Comparison of ENCODE assay signal across 16 cellular contexts in the genomic region with DNA sequence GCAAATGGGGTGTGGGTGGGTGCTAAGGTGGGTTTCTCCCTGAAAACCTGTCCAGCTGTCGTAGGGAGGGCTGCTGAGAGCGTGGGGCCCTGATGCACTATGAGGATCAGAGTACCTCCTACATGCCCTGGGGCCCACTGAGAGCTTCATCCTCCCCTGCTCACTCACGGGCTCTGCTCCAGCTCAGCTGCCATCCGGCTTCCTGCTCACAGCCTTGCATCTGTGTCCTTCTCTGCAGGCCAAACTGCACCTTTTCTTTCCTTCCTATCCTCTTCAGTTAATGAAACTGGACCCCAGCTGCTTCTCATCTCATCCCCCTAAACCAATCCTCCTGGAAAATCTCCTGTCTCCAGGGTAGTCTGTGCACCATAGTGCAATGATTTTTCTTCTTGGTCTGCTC. TPM values are rescaled to one million over a fixed set of nuclear protein-coding genes. Genes with fewer than 3 reads are reported as not detected.
DNase-seq lines count a peak whose midpoint lies in the region; ATAC-seq and TF ChIP-seq lines count a peak whose summit lies in the region.
"Had no signal": no experiment of that assay in that cellular context is flagged by ENCODE, and none has a peak within 500 bp of the region (broad histone marks: within the 10 kb centered on the region; RNA-seq: fewer than 3 reads in every experiment).

No MANE protein-coding gene starts in this region.

- no peak overlapping the region for H2AFZ ChIP-seq in osteoblast (ENCODE audit: low read length)

- H4K20me1 ChIP-seq in osteoblast (ENCODE audit: insufficient read depth, low read length) = no peaks in the 10 kb centered on the region
- H4K20me1 ChIP-seq: BLaER1 had no signal

- intact Hi-C loops in psoas muscle (cut with DNase I) = no loop called here

- H3K4me3 ChIP-seq in osteoblast (ENCODE audit: insufficient read depth, low read length) = no peak overlapping the region
- no peak overlapping the region for H3K4me3 ChIP-seq in thoracic aorta
- no peak overlapping the region for H3K4me3 ChIP-seq in psoas muscle
- H3K4me3 ChIP-seq: BLaER1 had no signal

- WGBS in psoas muscle, 3 donors = 88 to 95% (median 90%) methylated on average over 4 of the region's 4 CpGs

- H3K4me2 ChIP-seq in osteoblast (ENCODE audit: insufficient read depth, low read length) = no peak overlapping the region
- H3K4me2 ChIP-seq: BLaER1 had no signal

- H3K36me3 ChIP-seq in osteoblast (ENCODE audit: insufficient read depth, low read length) (peaks cover 49% of the 10 kb centered on the region), thoracic aorta (peaks cover 32% of the 10 kb centered on the region), psoas muscle (ENCODE audit: insufficient read depth in 1 of 2, low read depth in 1 of 2) (peaks cover 7 to 63% of the 10 kb centered on the region in 2 donors)

- H3K27ac ChIP-seq in cingulate gyrus (ENCODE audit: low read depth, low read length) (peak overlapping the region; percentile 25), osteoblast (ENCODE audit: low read depth, low read length) (no peak overlapping the region), thoracic aorta (peak overlapping the region; percentile 85 to 89), psoas muscle (no peak overlapping the region)
- H3K27ac ChIP-seq: BLaER1 had no signal

- H3K4me1 ChIP-seq in osteoblast (ENCODE audit: insufficient read depth, low read length) (peaks cover 28% of the 10 kb centered on the region), thoracic aorta (ENCODE audit: control insufficient read depth in 1 of 2, low read depth in 2 of 2) (peaks cover 10 to 33% of the 10 kb centered on the region in 2 donors), psoas muscle (no peaks in the 10 kb centered on the region)
- H3K4me1 ChIP-seq: BLaER1 had no signal

- DNase-seq in RPMI7951 (ENCODE audit: low read depth) (peak; percentile 27), osteoblast (ENCODE audit: insufficient read length, low spot score, missing footprints) (peak; percentile 37), thoracic aorta (ENCODE audit: low spot score) (no peak), LoVo (ENCODE audit: low spot score) (no peak), psoas muscle (no peak)
- DNase-seq: 8988T; AML-193; Caco-2; CD8-positive, alpha-beta memory T cell; DND-41; GDM1 had no signal

- ATAC-seq in thoracic aorta (ENCODE audit: insufficient number of reproducible peaks, low FRiP score, low read depth) (no peak), GM21360 (IDR thresholded peaks at IDR 0.05; ENCODE audit: unreplicated experiment) (no peak), psoas muscle (no peak)
- ATAC-seq: HCT116, HepG2 had no signal

- H3K9me3 ChIP-seq in osteoblast (ENCODE audit: low read depth, low read length) = no peaks in the 10 kb centered on the region
- no peaks in the 10 kb centered on the region for H3K9me3 ChIP-seq in thoracic aorta
- peaks cover 9% of the 10 kb centered on the region for H3K9me3 ChIP-seq in psoas muscle

- H3K27me3 ChIP-seq in osteoblast (ENCODE audit: insufficient read depth, low read length) (no peaks in the 10 kb centered on the region), thoracic aorta (replicated peaks; ENCODE audit: insufficient read depth) (no peaks in the 10 kb centered on the region), psoas muscle (ENCODE audit: insufficient read depth in 3 of 3, low read length in 2 of 3) (no peaks in the 10 kb centered on the region)
- H3K27me3 ChIP-seq: BLaER1 had no signal

- TF ChIP-seq CTCF in osteoblast (IDR thresholded peaks at IDR 0.05; ENCODE audit: extremely low read depth, low read depth, low read length) (no peak), thoracic aorta (IDR thresholded peaks at IDR 0.05) (no peak), psoas muscle (IDR thresholded peaks at IDR 0.05) (no peak)

- peaks cover 15% of the 10 kb centered on the region for H3K79me2 ChIP-seq in osteoblast (ENCODE audit: insufficient read depth, low read length)

RNA-seq across cellular contexts. Expression of a gene that starts 22.2 kb away (rescaled TPM):
- total RNA-seq in RPMI7951 (2014; rRNA removed; shearing (Covaris generic)) = not detected in 2 replicates
- total RNA-seq in osteoblast (not detected in 2 replicates), thoracic aorta (not detected), psoas muscle (not detected)
- polyA plus RNA-seq in psoas muscle = not detected
- total RNA-seq: Caco-2; CD8-positive, alpha-beta memory T cell; HepG2 had no signal
- polyA plus RNA-seq: HepG2 had no signal

RNA-seq across cellular contexts. Expression of a gene that starts 25.9 kb away (rescaled TPM):
- total RNA-seq in RPMI7951 (2014; rRNA removed; shearing (Covaris generic)) = 4.1 and 8.9 TPM in 2 replicates
- total RNA-seq in osteoblast = 16.6 and 20.3 TPM in 2 replicates
- 10 to 100 TPM; 39.9 to 57.8 TPM for total RNA-seq in thoracic aorta
- 10 to 100 TPM; 27.0 to 39.3 (median 35.5) TPM for total RNA-seq in psoas muscle
- 10 to 100 TPM; 19.4 to 38.4 (median 31.5) TPM for polyA plus RNA-seq in psoas muscle

Comparison
In these comparisons a context has a peak if more than half of its experiments do, and no peak if none do; other contexts are left out.
1. DNase-seq: peak in RPMI7951 (single experiment) and osteoblast (single experiment); none in thoracic aorta (single experiment), LoVo (single experiment) and psoas muscle (0 of 2).
2. H3K27ac ChIP-seq: peak in cingulate gyrus (single experiment) and thoracic aorta (2 of 2); none in osteoblast (single experiment) and psoas muscle (single experiment).